In the genomic region with DNA sequence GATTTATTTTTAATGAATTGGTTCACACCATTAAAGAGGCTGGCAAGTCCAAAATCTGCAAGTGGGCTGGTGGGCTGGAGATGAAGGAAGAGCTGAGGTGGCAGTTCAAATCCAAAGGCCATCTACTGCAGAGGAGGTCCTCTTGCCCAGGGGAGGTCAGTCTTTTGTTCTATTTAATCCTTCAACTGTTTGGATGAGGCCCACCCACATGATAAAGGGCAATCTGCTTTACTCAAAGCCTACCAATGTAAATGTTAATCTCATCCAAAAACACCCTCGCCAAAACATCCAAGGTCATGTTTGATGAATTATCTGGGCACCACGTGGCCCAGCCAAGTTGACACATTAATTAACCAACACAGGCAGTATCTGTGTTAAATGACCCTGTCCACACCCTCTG, we compare ENCODE assay signal across 26 cellular contexts.
"Had no signal": no experiment of that assay in that cellular context is flagged by ENCODE, and none has a peak within 500 bp of the region (broad histone marks: within the 10 kb centered on the region; RNA-seq: fewer than 3 reads in every experiment).

No MANE protein-coding gene starts in this region.

- ATAC-seq: stimulated activated effector memory CD8-positive, alpha-beta T cell treated with anti-CD3 and anti-CD28 coated beads, Interleukin-12 subunit alpha, Interleukin-12 subunit beta, amount 100 ng/mL, for 72 hours; stimulated activated naive B cell treated with anti-CD40 and anti-IgM and Interleukin-4, amounts not matched to agents 10 μg/mL and 1 μg/mL and 100 μg/mL, for 72 hours; stimulated activated naive CD8-positive, alpha-beta T cell treated with anti-CD3 and anti-CD28 coated beads, Interleukin-15, amount 100 ng/mL, for 72 hours; stimulated activated naive CD8-positive, alpha-beta T cell treated with anti-CD3 and anti-CD28 coated beads, Interleukin-15, Interleukin-2, amounts not matched to agents 100 U/mL and 50 U/mL, for 24 hours; upper lobe of right lung had no signal

- DNase-seq: stimulated activated CD4-positive, alpha-beta T cell treated with anti-CD3 and anti-CD28 coated beads, Interleukin-2, amount 100 ng/mL, for 48 hours; stimulated activated CD4-positive, alpha-beta T cell treated with anti-CD3 and anti-CD28 coated beads, Interleukin-4, amount 100 ng/mL, for 1 hour; stimulated activated CD4-positive, alpha-beta T cell treated with anti-CD3 and anti-CD28 coated beads, Interleukin-4, amount 100 ng/mL, for 24 hours; stimulated activated CD4-positive, alpha-beta T cell treated with anti-CD3 and anti-CD28 coated beads, Interleukin-4, amount 100 ng/mL, for 4 hours; stimulated activated CD8-positive, alpha-beta memory T cell treated with anti-CD3 and anti-CD28 coated beads, Interleukin-4, amount 100 ng/mL, for 48 hours; stimulated activated naive B cell treated with anti-CD40 and anti-IgM and Interleukin-4, amounts not matched to agents 10 μg/mL and 1 μg/mL and 100 μg/mL, for 72 hours; stimulated activated naive CD4-positive, alpha-beta T cell; stimulated activated naive CD4-positive, alpha-beta T cell treated with Interleukin-2 at 50 U/mL for 16 hours; stimulated activated naive CD8-positive, alpha-beta T cell treated with anti-CD3 and anti-CD28 coated beads, Interleukin-15, amount 100 ng/mL, for 72 hours; stimulated activated naive CD8-positive, alpha-beta T cell treated with anti-CD3 and anti-CD28 coated beads, Interleukin-15, Interleukin-2, amounts not matched to agents 100 U/mL and 50 U/mL, for 24 hours; stomach; substantia nigra; testis; thyroid gland; tibial artery; transverse colon; trophoblast cell; upper lobe of left lung; upper lobe of right lung; uterus had no signal

- H3K27me3 ChIP-seq: testis, thyroid gland, upper lobe of left lung, upper lobe of right lung, uterus, vagina had no signal

- H3K4me3 ChIP-seq: stomach, suprapubic skin, testis, thoracic aorta, thyroid gland, tibial artery, tibial nerve, transverse colon, upper lobe of left lung, upper lobe of right lung, uterus, vagina had no signal

- FAIRE-seq: urothelium cell line had no signal

- H3K4me1 ChIP-seq: stomach, suprapubic skin, testis, thyroid gland, tibial artery, tibial nerve, transverse colon, upper lobe of left lung, upper lobe of right lung, uterus, vagina had no signal

- H3K9me3 ChIP-seq: stomach, suprapubic skin, testis, thoracic aorta, thyroid gland, tibial artery, tibial nerve, transverse colon, upper lobe of left lung, upper lobe of right lung, uterus, vagina had no signal

- H3K36me3 ChIP-seq: stomach, suprapubic skin, thoracic aorta, thyroid gland, tibial artery, tibial nerve, transverse colon, upper lobe of left lung, upper lobe of right lung, uterus, vagina had no signal

- H3K27ac ChIP-seq: stomach, suprapubic skin, testis, thoracic aorta, thyroid gland, tibial artery, tibial nerve, transverse colon, upper lobe of left lung, upper lobe of right lung, uterus, vagina had no signal
